ENCODE assay signal across 18 cellular contexts in genomic region chr9:133389025-133389557, GRCh38. TPM values are rescaled to one million over a fixed set of nuclear protein-coding genes. Genes with fewer than 3 reads are reported as not detected.
DNase-seq lines count a peak whose midpoint lies in the region; TF ChIP-seq lines count a peak whose summit lies in the region.
"Had no signal": no experiment of that assay in that cellular context is flagged by ENCODE, and none has a peak within 500 bp of the region (broad histone marks: within the 10 kb centered on the region; RNA-seq: fewer than 3 reads in every experiment).

No MANE protein-coding gene starts in this region.

- H3K79me2 ChIP-seq in osteoblast (ENCODE audit: insufficient read depth, low read length), result no peaks in the 10 kb centered on the region

- peak; percentile 40 for DNase-seq in H7
- peak; percentile 7 for DNase-seq in epidermal melanocyte (ENCODE audit: insufficient read length, low spot score)
- peak; percentile 68 for DNase-seq in osteoblast (ENCODE audit: insufficient read length, low spot score, missing footprints)
- no peak for DNase-seq in HuH-7 (ENCODE audit: low spot score)
- DNase-seq in RWPE1 (ENCODE audit: low spot score), result no peak
- DNase-seq in effector CD8-positive, alpha-beta T cell (lab: John Stamatoyannopoulos, UW), result no peak
- DNase-seq: CD4-positive, alpha-beta T cell; CD8-positive, alpha-beta memory T cell; DMS 273 treated with DMSO at 0.1 percent for 48 hours; DMS79 treated with DMSO at 0.1 percent for 48 hours; GF-D8; HFFc6 had no signal

- H3K9me3 ChIP-seq in osteoblast (ENCODE audit: low read depth, low read length), result no peaks in the 10 kb centered on the region
- H3K9me3 ChIP-seq: HAP-1 had no signal

- no peaks in the 10 kb centered on the region for H3K4me1 ChIP-seq in osteoblast (ENCODE audit: insufficient read depth, low read length)
- H3K4me1 ChIP-seq: BLaER1, HAP-1 had no signal

- TF ChIP-seq CTCF in osteoblast (IDR thresholded peaks at IDR 0.05; ENCODE audit: extremely low read depth, low read depth, low read length), result no peak
- TF ChIP-seq CTCF in RWPE1 (conservative IDR thresholded peaks at IDR 0.05; ENCODE audit: low read depth), result no peak

- no peaks in the 10 kb centered on the region for H3K27me3 ChIP-seq in H7 (ENCODE audit: control insufficient read depth, insufficient read depth, low read length)
- H3K27me3 ChIP-seq in osteoblast (ENCODE audit: insufficient read depth, low read length), result peaks cover 3% of the 10 kb centered on the region
- H3K27me3 ChIP-seq: BLaER1 had no signal

- H2AFZ ChIP-seq in osteoblast (ENCODE audit: low read length), result no peak overlapping the region
- H2AFZ ChIP-seq: GM23338 had no signal

- H3K4me2 ChIP-seq in osteoblast (ENCODE audit: insufficient read depth, low read length), result no peak overlapping the region
- H3K4me2 ChIP-seq: BLaER1, GM23338 had no signal

- H3K36me3 ChIP-seq in H7 (replicated peaks; ENCODE audit: control insufficient read depth, insufficient read depth, low read length), result no peaks in the 10 kb centered on the region
- no peaks in the 10 kb centered on the region for H3K36me3 ChIP-seq in osteoblast (ENCODE audit: insufficient read depth, low read length)
- H3K36me3 ChIP-seq: BLaER1, HAP-1 had no signal

- H3K27ac ChIP-seq in osteoblast (ENCODE audit: low read depth, low read length) (no peak overlapping the region), temporal lobe (ENCODE audit: low read depth, low read length) (peak overlapping the region; percentile 11), RWPE1 (no peak overlapping the region)
- H3K27ac ChIP-seq: 22Rv1, BLaER1, C4-2B had no signal

- no peaks in the 10 kb centered on the region for H4K20me1 ChIP-seq in osteoblast (ENCODE audit: insufficient read depth, low read length)
- H4K20me1 ChIP-seq: BLaER1 had no signal

- H3K4me3 ChIP-seq in H7 (ENCODE audit: insufficient read depth, low read depth, low read length) (no peak overlapping the region), osteoblast (ENCODE audit: insufficient read depth, low read length) (no peak overlapping the region)
- H3K4me3 ChIP-seq: BLaER1, GM23338, HAP-1 had no signal

- POLR2A ChIA-PET in RWPE1 (lab: Yijun Ruan, JAX; ENCODE audit: low non-redundant PET), result interaction anchor here (0.5 to 0.6 kb wide), 2 partner anchors 9 to 41 kb away, joined by 3 read pairs; partner anchors contain the start of genes MED22 and RPL7A

- CTCF ChIA-PET in RWPE1 (lab: Yijun Ruan, JAX), result interaction anchor here (0.6 to 0.9 kb wide), 3 partner anchors 19 to 617 kb away, joined by 3 to 4 read pairs (median 3); partner anchors contain the start of gene CACFD1

RNA-seq across cellular contexts. Expression of gene STKLD1, which starts 12.9 kb away (rescaled TPM):
- 0.17 and 0.41 TPM in 2 replicates for total RNA-seq in H7 (2014; rRNA removed; shearing (Covaris generic))
- total RNA-seq in osteoblast, result 0.72 and 1.2 TPM in 2 replicates
- total RNA-seq in temporal lobe, result 1.2 TPM
- total RNA-seq: GM23338 had no signal

RNA-seq across cellular contexts. Expression of gene SURF4, which starts 13.2 kb away (rescaled TPM):
- total RNA-seq in H7 (2014; rRNA removed; shearing (Covaris generic)), result 174 and 181 TPM in 2 replicates
- total RNA-seq in osteoblast (366 and 392 TPM in 2 replicates), temporal lobe (54.1 TPM)

RNA-seq across cellular contexts. Expression of gene REXO4, which starts 28.7 kb away (rescaled TPM):
- total RNA-seq in H7 (2014; rRNA removed; shearing (Covaris generic)), result 28.5 and 33.5 TPM in 2 replicates
- 10.6 and 11.9 TPM in 2 replicates for total RNA-seq in osteoblast
- 13.5 TPM for total RNA-seq in temporal lobe

RNA-seq across cellular contexts. Expression of gene SURF2, which starts 32.7 kb away (rescaled TPM):
- total RNA-seq in H7 (2014; rRNA removed; shearing (Covaris generic)), result 25.8 and 28.1 TPM in 2 replicates
- total RNA-seq in osteoblast (10.3 and 15.2 TPM in 2 replicates), temporal lobe (11.8 TPM)

RNA-seq across cellular contexts. Expression of gene SURF1, which starts 32.8 kb away (rescaled TPM):
- 30.6 and 31.8 TPM in 2 replicates for total RNA-seq in H7 (2014; rRNA removed; shearing (Covaris generic))
- total RNA-seq in osteoblast, result 21.0 and 24.8 TPM in 2 replicates
- 10.6 TPM for total RNA-seq in temporal lobe

Comparison
In these comparisons a context has a peak if more than half of its experiments do, and no peak if none do; other contexts are left out.
1. DNase-seq: peak in H7 (single experiment), epidermal melanocyte (single experiment) and osteoblast (single experiment); none in HuH-7 (single experiment), RWPE1 (single experiment) and effector CD8-positive, alpha-beta T cell (single experiment).